ENCODE assay signal across 21 cellular contexts in genomic region chr7:19558527-19558926, GRCh38.
A peak's percentile ranks its signal among the peaks of the same experiment; 100 is the strongest.
DNase-seq lines count a peak whose midpoint lies in the region; ATAC-seq and TF ChIP-seq lines count a peak whose summit lies in the region.
"Had no signal": no experiment of that assay in that cellular context is flagged by ENCODE, and none has a peak within 500 bp of the region (broad histone marks: within the 10 kb centered on the region; RNA-seq: fewer than 3 reads in every experiment).

No MANE protein-coding gene starts in this region.

- H3K18ac ChIP-seq in mesenchymal stem cell (ENCODE audit: low read depth in 1 of 2, low read length in 2 of 2) = no peak overlapping the region

- peaks cover 0 to 20% (median 2%) of the 10 kb centered on the region in 9 donors for H3K9me3 Mint-ChIP-seq in naive thymus-derived CD8-positive, alpha-beta T cell

- H3K27me3 Mint-ChIP-seq in naive thymus-derived CD8-positive, alpha-beta T cell = peaks cover 0 to 4% (median 0%) of the 10 kb centered on the region in 5 donors
- H3K27me3 Mint-ChIP-seq: CD4-positive, alpha-beta memory T cell; natural killer cell treated with Interleukin-12 subunit alpha and Interleukin-12 subunit beta and Interleukin-15 and Interleukin-18, amount 100 ng/mL, for 72 hours; T-helper 17 cell had no signal

- H3K9me3 ChIP-seq in mammary epithelial cell (replicated peaks; ENCODE audit: insufficient read depth, low read length) (no peaks in the 10 kb centered on the region), mesenchymal stem cell (ENCODE audit: control insufficient read depth, low read length) (no peaks in the 10 kb centered on the region), esophagus muscularis mucosa (no peaks in the 10 kb centered on the region), heart right ventricle (peaks cover 0 to 10% (median 0%) of the 10 kb centered on the region in 11 donors)
- H3K9me3 ChIP-seq: adrenal gland, MG63, stomach had no signal

- no peak for TF ChIP-seq POLR2A in esophagus muscularis mucosa (IDR thresholded peaks at IDR 0.05; ENCODE audit: low read depth)

- no peak overlapping the region for H2AK5ac ChIP-seq in mesenchymal stem cell (ENCODE audit: low read length, severe bottlenecking)

- DNase-seq in AG20443 (ENCODE audit: low spot score) = peak; percentile 14
- peak; percentile 96 for DNase-seq in LHCN-M2 (ENCODE audit: low read depth)
- peak; percentile 70 for DNase-seq in mammary epithelial cell
- DNase-seq in mesenchymal stem cell = peak; percentile 63
- no peak for DNase-seq in naive thymus-derived CD8-positive, alpha-beta T cell
- DNase-seq in T-helper 1 cell = no peak
- DNase-seq in esophagus muscularis mucosa (ENCODE audit: extremely low spot score) = no peak
- no peak for DNase-seq in heart right ventricle
- DNase-seq: activated CD4-positive, alpha-beta T cell treated with anti-CD3 and anti-CD28 coated beads for 1 hour; adrenal gland; CD4-positive, alpha-beta memory T cell; DMS79 treated with DMSO at 0.1 percent for 48 hours; head of caudate nucleus; MG63; NCI-H1694; NCI-H345; Right ventricle myocardium superior; stomach; T-helper 17 cell had no signal

- no TSS peak for BruUV-seq in mammary epithelial cell (replicated peaks; lab: Mats Ljungman, UMichigan)

- H3K4me3 Mint-ChIP-seq in naive thymus-derived CD8-positive, alpha-beta T cell = no peak overlapping the region
- H3K4me3 Mint-ChIP-seq: CD4-positive, alpha-beta memory T cell; natural killer cell treated with Interleukin-12 subunit alpha and Interleukin-12 subunit beta and Interleukin-15 and Interleukin-18, amount 100 ng/mL, for 72 hours; T-helper 17 cell had no signal

- no peak overlapping the region for H2BK12ac ChIP-seq in mesenchymal stem cell (ENCODE audit: low read length in 2 of 2)

- in situ Hi-C loops in mammary epithelial cell (cut with MboI; ENCODE audit: low sequenced_read_pairs in 2 of 2) = no loop called here

- no peak overlapping the region for H3K14ac ChIP-seq in mesenchymal stem cell (ENCODE audit: low read length in 2 of 2)

- peaks cover 37% of the 10 kb centered on the region for H3K4me1 ChIP-seq in mammary epithelial cell (ENCODE audit: insufficient read depth, low read length)
- no peaks in the 10 kb centered on the region for H3K4me1 ChIP-seq in mesenchymal stem cell (ENCODE audit: control insufficient read depth, insufficient read depth, low read depth, low read length)
- H3K4me1 ChIP-seq in esophagus muscularis mucosa = no peaks in the 10 kb centered on the region
- H3K4me1 ChIP-seq in heart right ventricle = no peaks in the 10 kb centered on the region
- H3K4me1 ChIP-seq: adrenal gland, stomach had no signal

- no peak overlapping the region for H2BK15ac ChIP-seq in mesenchymal stem cell (ENCODE audit: low read depth, poor library complexity, severe bottlenecking)

- no peaks in the 10 kb centered on the region for H3K36me3 Mint-ChIP-seq in naive thymus-derived CD8-positive, alpha-beta T cell
- H3K36me3 Mint-ChIP-seq: CD4-positive, alpha-beta memory T cell; natural killer cell treated with Interleukin-12 subunit alpha and Interleukin-12 subunit beta and Interleukin-15 and Interleukin-18, amount 100 ng/mL, for 72 hours had no signal

- H3K27me3 ChIP-seq in mammary epithelial cell (ENCODE audit: insufficient read depth, low read length) = no peaks in the 10 kb centered on the region
- H3K27me3 ChIP-seq in mesenchymal stem cell (ENCODE audit: control insufficient read depth in 1 of 2, insufficient read depth in 1 of 2, low read length in 2 of 2) = no peaks in the 10 kb centered on the region
- no peaks in the 10 kb centered on the region for H3K27me3 ChIP-seq in esophagus muscularis mucosa
- H3K27me3 ChIP-seq in heart right ventricle = no peaks in the 10 kb centered on the region
- H3K27me3 ChIP-seq: adrenal gland, MG63, stomach had no signal

- H3K4me1 Mint-ChIP-seq in naive thymus-derived CD8-positive, alpha-beta T cell = no peaks in the 10 kb centered on the region
- H3K4me1 Mint-ChIP-seq: CD4-positive, alpha-beta memory T cell; T-helper 17 cell had no signal

- H3K4me3 ChIP-seq in mammary epithelial cell (replicated peaks in 1 of 3; ENCODE audit: insufficient read depth in 1 of 3, low read depth in 2 of 3, low read length in 3 of 3) = no peak overlapping the region
- no peak overlapping the region for H3K4me3 ChIP-seq in mesenchymal stem cell (ENCODE audit: insufficient read depth in 1 of 2, low read depth in 1 of 2, low read length in 2 of 2)
- H3K4me3 ChIP-seq in esophagus muscularis mucosa = no peak overlapping the region
- H3K4me3 ChIP-seq in heart right ventricle = no peak overlapping the region
- H3K4me3 ChIP-seq: adrenal gland, MG63, stomach had no signal

- dilution Hi-C loops in mammary epithelial cell (cut with HindIII; ENCODE audit: low sequenced_read_pairs) = no loop called here

- H3K4me2 ChIP-seq in mammary epithelial cell (ENCODE audit: insufficient read depth, low read depth, low read length) (peak overlapping the region; percentile 46), mesenchymal stem cell (ENCODE audit: low read length, poor library complexity, severe bottlenecking) (no peak overlapping the region)

- intact Hi-C loops in mammary epithelial cell (cut with micrococcal nuclease) (no loop called here), esophagus muscularis mucosa (cut with DNase I) (no loop called here), heart right ventricle (cut with DNase I) (no loop called here)

- no peaks in the 10 kb centered on the region for H4K20me1 ChIP-seq in mammary epithelial cell (ENCODE audit: insufficient read depth, low read length)

- WGBS in mammary epithelial cell (ENCODE audit: low coverage, missing lambda C conversion rate) = 0% methylated on average over 1 of the region's 1 CpG
- WGBS in mesenchymal stem cell = no CpG with 5 or more reads among the region's 1 CpG
- WGBS in esophagus muscularis mucosa = 95% methylated on average over 1 of the region's 1 CpG
- 93 to 97% methylated on average over 1 of the region's 1 CpG for WGBS in heart right ventricle, 2 donors

- H3K79me1 ChIP-seq in mesenchymal stem cell (replicated peaks; ENCODE audit: low read length, poor library complexity, severe bottlenecking) = no peaks in the 10 kb centered on the region

- H3K4ac ChIP-seq in mesenchymal stem cell (ENCODE audit: low read depth in 1 of 2, low read length in 2 of 2) = no peak overlapping the region

- no peak for TF ChIP-seq CTCF in mammary epithelial cell (conservative IDR thresholded peaks at IDR 0.05 in 1 of 2, IDR thresholded peaks at IDR 0.05 in 1 of 2; ENCODE audit: extremely low read depth in 1 of 2, insufficient read depth in 1 of 2, low read depth in 1 of 2, low read length in 2 of 2)
- TF ChIP-seq CTCF in esophagus muscularis mucosa (IDR thresholded peaks at IDR 0.05) = no peak
- no peak for TF ChIP-seq CTCF in heart right ventricle (IDR thresholded peaks at IDR 0.05)

- ATAC-seq in naive thymus-derived CD8-positive, alpha-beta T cell = no peak
- ATAC-seq in heart right ventricle = no peak
- ATAC-seq: HCT116; natural killer cell treated with Interleukin-12 subunit alpha and Interleukin-12 subunit beta and Interleukin-15 and Interleukin-18, amount 100 ng/mL, for 72 hours; T-helper 17 cell had no signal

- no peak overlapping the region for H2BK120ac ChIP-seq in mesenchymal stem cell (ENCODE audit: low read depth, low read length)

- no peak overlapping the region for H3K23ac ChIP-seq in mesenchymal stem cell (ENCODE audit: low read length in 2 of 2)

- no peak overlapping the region for H4K8ac ChIP-seq in mesenchymal stem cell (ENCODE audit: low read length)

- no peak overlapping the region for H2BK5ac ChIP-seq in mesenchymal stem cell (ENCODE audit: low read depth, low read length, poor library complexity, severe bottlenecking)

- H2AFZ ChIP-seq in mammary epithelial cell (ENCODE audit: low read depth, low read length) = no peak overlapping the region
- H2AFZ ChIP-seq in mesenchymal stem cell (ENCODE audit: low read depth, low read length) = no peak overlapping the region

- no peaks in the 10 kb centered on the region for H3K79me2 ChIP-seq in mammary epithelial cell (ENCODE audit: insufficient read depth, low read length)

- no peak overlapping the region for H3K27ac Mint-ChIP-seq in naive thymus-derived CD8-positive, alpha-beta T cell
- H3K27ac Mint-ChIP-seq: CD4-positive, alpha-beta memory T cell; natural killer cell treated with Interleukin-12 subunit alpha and Interleukin-12 subunit beta and Interleukin-15 and Interleukin-18, amount 100 ng/mL, for 72 hours; T-helper 17 cell had no signal

- H3K36me3 ChIP-seq in mammary epithelial cell (ENCODE audit: insufficient read depth, low read length) (no peaks in the 10 kb centered on the region), mesenchymal stem cell (ENCODE audit: control insufficient read depth in 1 of 2, insufficient read depth in 2 of 2, low read depth in 1 of 2, low read length in 2 of 2) (no peaks in the 10 kb centered on the region), esophagus muscularis mucosa (no peaks in the 10 kb centered on the region), heart right ventricle (no peaks in the 10 kb centered on the region)
- H3K36me3 ChIP-seq: adrenal gland, MG63, stomach had no signal

- no peak for TF ChIP-seq EP300 in esophagus muscularis mucosa (IDR thresholded peaks at IDR 0.05)

- H4K91ac ChIP-seq in mesenchymal stem cell (ENCODE audit: low read length) = no peak overlapping the region

- H3K9ac ChIP-seq in mammary epithelial cell (ENCODE audit: insufficient read depth, low read length) = no peak overlapping the region
- H3K9ac ChIP-seq in mesenchymal stem cell (ENCODE audit: low read length) = no peak overlapping the region

- POLR2A ChIA-PET in naive thymus-derived CD8-positive, alpha-beta T cell (lab: Charles Lee) = no interaction called here

- H3K27ac ChIP-seq in mammary epithelial cell (ENCODE audit: insufficient read depth, low read depth, low read length) (peak overlapping the region; percentile 89), mesenchymal stem cell (ENCODE audit: low read length, poor library complexity, severe bottlenecking) (peak overlapping the region; percentile 33), esophagus muscularis mucosa (replicated peaks in 1 of 4) (no peak overlapping the region), heart right ventricle (no peak overlapping the region)
- H3K27ac ChIP-seq: adrenal gland, stomach had no signal

- CTCF ChIA-PET in mammary epithelial cell (lab: Charles Lee; ENCODE audit: low non-redundant PET) = no interaction called here

Comparison
In these comparisons a context has a peak if more than half of its experiments do, and no peak if none do; other contexts are left out.
1. DNase-seq: peak in AG20443 (single experiment), LHCN-M2 (single experiment), mammary epithelial cell (single experiment) and mesenchymal stem cell (single experiment); none in naive thymus-derived CD8-positive, alpha-beta T cell (0 of 10), T-helper 1 cell (0 of 5), esophagus muscularis mucosa (single experiment) and heart right ventricle (0 of 2).
2. H3K27ac ChIP-seq: peak in mammary epithelial cell (single experiment) and mesenchymal stem cell (single experiment); none in esophagus muscularis mucosa (0 of 4) and heart right ventricle (0 of 10).